In genomic region chr12:56522486-56523193, GRCh38 we compare ENCODE assay signal across 7 cellular contexts. TPM values are rescaled to one million over a fixed set of nuclear protein-coding genes. Genes with fewer than 3 reads are reported as not detected.
DNase-seq lines count a peak whose midpoint lies in the region; ATAC-seq and TF ChIP-seq lines count a peak whose summit lies in the region.

No MANE protein-coding gene starts in this region.

- peak overlapping the region; percentile 56 for H3K4me3 Mint-ChIP-seq in activated CD4-positive, alpha-beta memory T cell treated with anti-CD3 and anti-CD28 coated beads, Interleukin-2, amount 10 ng/mL, durations not matched to agents 7 days and 5 days

- H3K4me1 Mint-ChIP-seq in activated CD4-positive, alpha-beta memory T cell treated with anti-CD3 and anti-CD28 coated beads, Interleukin-2, amount 10 ng/mL, durations not matched to agents 7 days and 5 days, result peaks cover 25% of the 10 kb centered on the region

- intact Hi-C loops in left ventricle myocardium superior (cut with micrococcal nuclease), result loop anchor here (10.0 kb wide), 1 partner anchor 112 kb away; the partner anchor contains the start of gene BAZ2A

- H3K27ac Mint-ChIP-seq in activated CD4-positive, alpha-beta memory T cell treated with anti-CD3 and anti-CD28 coated beads, Interleukin-2, amount 10 ng/mL, durations not matched to agents 7 days and 5 days, result no peak overlapping the region

- TF ChIP-seq CTCF in retinal pigment epithelial cell (conservative IDR thresholded peaks at IDR 0.05; ENCODE audit: low read depth, low read length), result no peak

- DNase-seq in HK-2 (ENCODE audit: unreplicated experiment) (peak; percentile 30), left ventricle myocardium superior (no peak), retinal pigment epithelial cell (ENCODE audit: low read depth) (no peak), T1000 (lab: John Stamatoyannopoulos, UW) (no peak)
- DNase-seq in activated CD4-positive, alpha-beta memory T cell treated with anti-CD3 and anti-CD28 coated beads, Interleukin-2, amount 10 ng/mL, durations not matched to agents 7 days and 5 days, result no peak
- DNase-seq in activated CD4-positive, CD25-positive, alpha-beta regulatory T cell treated with anti-CD3 and anti-CD28 coated beads, Interleukin-2, amount 50 U/mL, for 72 hours, result no peak

- H3K9me3 Mint-ChIP-seq in activated CD4-positive, alpha-beta memory T cell treated with anti-CD3 and anti-CD28 coated beads, Interleukin-2, amount 10 ng/mL, durations not matched to agents 7 days and 5 days, result no peaks in the 10 kb centered on the region

- no peaks in the 10 kb centered on the region for H3K27me3 Mint-ChIP-seq in activated CD4-positive, alpha-beta memory T cell treated with anti-CD3 and anti-CD28 coated beads, Interleukin-2, amount 10 ng/mL, durations not matched to agents 7 days and 5 days

- POLR2A ChIA-PET in activated CD4-positive, alpha-beta memory T cell treated with anti-CD3 and anti-CD28 coated beads, Interleukin-2, amount 10 ng/mL, durations not matched to agents 7 days and 5 days (lab: Charles Lee), result interaction anchor here (1.8 to 1.9 kb wide), 2 partner anchors 106 to 113 kb away, joined by 4 to 6 read pairs; no protein-coding TSS in a partner anchor

- ATAC-seq in left ventricle myocardium superior (peak; percentile 6), GM21360 (IDR thresholded peaks at IDR 0.05; ENCODE audit: unreplicated experiment) (no peak)

- peak overlapping the region; percentile 71 for H3K4me3 ChIP-seq in retinal pigment epithelial cell (ENCODE audit: low read length)

- H3K36me3 Mint-ChIP-seq in activated CD4-positive, alpha-beta memory T cell treated with anti-CD3 and anti-CD28 coated beads, Interleukin-2, amount 10 ng/mL, durations not matched to agents 7 days and 5 days (ENCODE audit: low read depth), result no peaks in the 10 kb centered on the region

- CTCF ChIA-PET in activated CD4-positive, alpha-beta memory T cell treated with anti-CD3 and anti-CD28 coated beads, Interleukin-2, amount 10 ng/mL, durations not matched to agents 7 days and 5 days (lab: Charles Lee), result interaction anchor here (0.6 to 2.8 kb wide), 9 partner anchors 10 to 422 kb away, joined by 3 to 11 read pairs (median 3); no protein-coding TSS in a partner anchor

RNA-seq across cellular contexts. Expression of gene RBMS2, which starts 1.0 kb away (rescaled TPM):
- 1 to 10 TPM; 3.8 to 4.3 TPM for total RNA-seq in activated CD4-positive, alpha-beta memory T cell treated with anti-CD3 and anti-CD28 coated beads, Interleukin-2, amount 10 ng/mL, durations not matched to agents 7 days and 5 days
- 26.9 TPM for total RNA-seq in left ventricle myocardium superior

RNA-seq across cellular contexts. Expression of gene GLS2, which starts 34.7 kb away (rescaled TPM):
- total RNA-seq in activated CD4-positive, alpha-beta memory T cell treated with anti-CD3 and anti-CD28 coated beads, Interleukin-2, amount 10 ng/mL, durations not matched to agents 7 days and 5 days, result 1 to 10 TPM in 1 of 2 experiments, under 1 TPM in 1; 0.33 to 1.3 TPM
- 0.57 TPM for total RNA-seq in left ventricle myocardium superior

RNA-seq across cellular contexts. Expression of gene SPRYD4, which starts 54.3 kb away (rescaled TPM):
- total RNA-seq in activated CD4-positive, alpha-beta memory T cell treated with anti-CD3 and anti-CD28 coated beads, Interleukin-2, amount 10 ng/mL, durations not matched to agents 7 days and 5 days, result 1 to 10 TPM; 2.9 to 3.1 TPM
- total RNA-seq in left ventricle myocardium superior, result 3.1 TPM
